Comparison of ENCODE assay signal across 26 cellular contexts in genomic region chr16:1620391-1620790, GRCh38. TPM values are rescaled to one million over a fixed set of nuclear protein-coding genes. Genes with fewer than 3 reads are reported as not detected.
DNase-seq lines count a peak whose midpoint lies in the region; ATAC-seq and TF ChIP-seq lines count a peak whose summit lies in the region.
"Had no signal": no experiment of that assay in that cellular context is flagged by ENCODE, and none has a peak within 500 bp of the region (broad histone marks: within the 10 kb centered on the region; RNA-seq: fewer than 3 reads in every experiment).

No MANE protein-coding gene starts in this region.

- H3K36me3 Mint-ChIP-seq in activated naive CD8-positive, alpha-beta T cell treated with anti-CD3 and anti-CD28 coated beads, Interleukin-2, amount 10 ng/mL, durations not matched to agents 7 days and 5 days = peaks cover 8% of the 10 kb centered on the region
- peaks cover 21% of the 10 kb centered on the region for H3K36me3 Mint-ChIP-seq in activated naive CD8-positive, alpha-beta T cell treated with anti-CD3 and anti-CD28 coated beads for 36 hours
- H3K36me3 Mint-ChIP-seq in activated T-helper 17 cell treated with anti-CD3 and anti-CD28 coated beads, Interleukin-2, amount 50 U/mL, for 72 hours (ENCODE audit: low read depth) = peaks cover 75% of the 10 kb centered on the region

- H3K27me3 Mint-ChIP-seq in activated naive CD8-positive, alpha-beta T cell treated with anti-CD3 and anti-CD28 coated beads, Interleukin-2, amount 10 ng/mL, durations not matched to agents 7 days and 5 days = no peaks in the 10 kb centered on the region
- H3K27me3 Mint-ChIP-seq in activated naive CD8-positive, alpha-beta T cell treated with anti-CD3 and anti-CD28 coated beads for 36 hours = peaks cover under 1% of the 10 kb centered on the region
- no peaks in the 10 kb centered on the region for H3K27me3 Mint-ChIP-seq in activated T-helper 17 cell treated with anti-CD3 and anti-CD28 coated beads, Interleukin-2, amount 50 U/mL, for 72 hours
- H3K27me3 Mint-ChIP-seq: activated naive CD8-positive, alpha-beta T cell; naive B cell had no signal

- no peak overlapping the region for H3K27ac ChIP-seq in tibial artery
- H3K27ac ChIP-seq: gastroesophageal sphincter, left ventricle myocardium inferior, ovary had no signal

- peaks cover 20% of the 10 kb centered on the region for H3K4me1 Mint-ChIP-seq in activated naive CD8-positive, alpha-beta T cell treated with anti-CD3 and anti-CD28 coated beads, Interleukin-2, amount 10 ng/mL, durations not matched to agents 7 days and 5 days
- H3K4me1 Mint-ChIP-seq in activated naive CD8-positive, alpha-beta T cell treated with anti-CD3 and anti-CD28 coated beads for 36 hours = peaks cover 16% of the 10 kb centered on the region
- H3K4me1 Mint-ChIP-seq in activated T-helper 17 cell treated with anti-CD3 and anti-CD28 coated beads, Interleukin-2, amount 50 U/mL, for 72 hours = peaks cover 33% of the 10 kb centered on the region

- no peak for TF ChIP-seq CTCF in tibial artery (IDR thresholded peaks at IDR 0.05)

- POLR2A ChIA-PET in activated naive CD8-positive, alpha-beta T cell treated with anti-CD3 and anti-CD28 coated beads, Interleukin-2, amount 10 ng/mL, durations not matched to agents 7 days and 5 days (lab: Charles Lee) = no interaction called here

- peaks cover 11 to 66% (median 11%) of the 10 kb centered on the region in 3 donors for H3K36me3 ChIP-seq in tibial artery
- H3K36me3 ChIP-seq: ovary had no signal

- H3K9me3 Mint-ChIP-seq in activated naive CD8-positive, alpha-beta T cell treated with anti-CD3 and anti-CD28 coated beads, Interleukin-2, amount 10 ng/mL, durations not matched to agents 7 days and 5 days = no peaks in the 10 kb centered on the region
- H3K9me3 Mint-ChIP-seq in activated naive CD8-positive, alpha-beta T cell treated with anti-CD3 and anti-CD28 coated beads for 36 hours = no peaks in the 10 kb centered on the region
- no peaks in the 10 kb centered on the region for H3K9me3 Mint-ChIP-seq in activated T-helper 17 cell treated with anti-CD3 and anti-CD28 coated beads, Interleukin-2, amount 50 U/mL, for 72 hours
- H3K9me3 Mint-ChIP-seq: central memory CD8-positive, alpha-beta T cell; naive B cell; WTC11 had no signal

- H3K9me3 ChIP-seq in tibial artery = no peaks in the 10 kb centered on the region
- H3K9me3 ChIP-seq: gastroesophageal sphincter, left ventricle myocardium inferior, ovary had no signal

- intact Hi-C loops in tibial artery (cut with DNase I; ENCODE audit: low total_unique reads) = no loop called here

- no peaks in the 10 kb centered on the region for H3K27me3 ChIP-seq in tibial artery
- H3K27me3 ChIP-seq: gastroesophageal sphincter, ovary had no signal

- no peak for ATAC-seq in activated naive CD8-positive, alpha-beta T cell treated with anti-CD3 and anti-CD28 coated beads, Interleukin-2, amount 10 ng/mL, durations not matched to agents 7 days and 5 days (ENCODE audit: low read depth)
- ATAC-seq in activated T-helper 17 cell treated with anti-CD3 and anti-CD28 coated beads, Interleukin-2, amount 50 U/mL, for 72 hours (replicated peaks) = peak; percentile 97
- peak; percentile 68 for ATAC-seq in stimulated activated naive CD8-positive, alpha-beta T cell treated with anti-CD3 and anti-CD28 coated beads, Interleukin-15, Interleukin-2, amounts not matched to agents 100 U/mL and 50 U/mL, for 24 hours
- no peak for ATAC-seq in GM21717 (IDR thresholded peaks at IDR 0.05; ENCODE audit: unreplicated experiment)
- ATAC-seq: gastroesophageal sphincter, Right ventricle myocardium inferior, WTC11 had no signal

- H3K4me3 ChIP-seq in tibial artery = no peak overlapping the region
- H3K4me3 ChIP-seq: gastroesophageal sphincter, left ventricle myocardium inferior, ovary, smooth muscle cell had no signal

- H3K4me1 ChIP-seq in tibial artery = peaks cover 0 to 24% (median 6%) of the 10 kb centered on the region in 4 donors

- no peak for DNase-seq in activated naive CD8-positive, alpha-beta T cell treated with anti-CD3 and anti-CD28 coated beads, Interleukin-2, amount 10 ng/mL, durations not matched to agents 7 days and 5 days
- DNase-seq in activated naive CD8-positive, alpha-beta T cell treated with anti-CD3 and anti-CD28 coated beads for 36 hours = no peak
- DNase-seq in GM19238 (ENCODE audit: insufficient read length, low spot score) (peak; percentile 47), NCI-H2171 (lab: John Stamatoyannopoulos, UW) (no peak), tibial artery (no peak)
- DNase-seq in stimulated activated naive CD8-positive, alpha-beta T cell treated with anti-CD3 and anti-CD28 coated beads, Interleukin-15, Interleukin-2, amounts not matched to agents 100 U/mL and 50 U/mL, for 24 hours = no peak
- DNase-seq: C1 segment of cervical spinal cord; Calu3; dermis blood vessel endothelial cell; hippocampal formation; left ventricle myocardium inferior; MM.1S; naive B cell; NCI-H1436 treated with DMSO at 0.1 percent for 48 hours; OCI-M1; ovary; stimulated activated CD4-positive, alpha-beta T cell treated with anti-CD3 and anti-CD28 coated beads, Interleukin-2, amount 100 ng/mL, for 48 hours; stimulated activated naive CD4-positive, alpha-beta T cell had no signal

- H3K4me3 Mint-ChIP-seq in activated naive CD8-positive, alpha-beta T cell treated with anti-CD3 and anti-CD28 coated beads, Interleukin-2, amount 10 ng/mL, durations not matched to agents 7 days and 5 days = no peak overlapping the region
- no peak overlapping the region for H3K4me3 Mint-ChIP-seq in activated naive CD8-positive, alpha-beta T cell treated with anti-CD3 and anti-CD28 coated beads for 36 hours
- H3K4me3 Mint-ChIP-seq in activated T-helper 17 cell treated with anti-CD3 and anti-CD28 coated beads, Interleukin-2, amount 50 U/mL, for 72 hours = peak overlapping the region; percentile 11
- H3K4me3 Mint-ChIP-seq: activated naive CD8-positive, alpha-beta T cell; central memory CD8-positive, alpha-beta T cell; naive B cell; WTC11 had no signal

- peak overlapping the region; percentile 6 for H3K27ac Mint-ChIP-seq in activated naive CD8-positive, alpha-beta T cell treated with anti-CD3 and anti-CD28 coated beads, Interleukin-2, amount 10 ng/mL, durations not matched to agents 7 days and 5 days
- H3K27ac Mint-ChIP-seq in activated naive CD8-positive, alpha-beta T cell treated with anti-CD3 and anti-CD28 coated beads for 36 hours = no peak overlapping the region
- H3K27ac Mint-ChIP-seq in activated T-helper 17 cell treated with anti-CD3 and anti-CD28 coated beads, Interleukin-2, amount 50 U/mL, for 72 hours = peak overlapping the region; percentile 77
- H3K27ac Mint-ChIP-seq: activated naive CD8-positive, alpha-beta T cell; WTC11 had no signal

RNA-seq across cellular contexts. Expression of gene CRAMP1, which starts 8.2 kb away (rescaled TPM):
- 10 to 100 TPM; 25.2 to 27.8 TPM for total RNA-seq in activated naive CD8-positive, alpha-beta T cell treated with anti-CD3 and anti-CD28 coated beads, Interleukin-2, amount 10 ng/mL, durations not matched to agents 7 days and 5 days
- total RNA-seq in activated naive CD8-positive, alpha-beta T cell treated with anti-CD3 and anti-CD28 coated beads for 36 hours = 10 to 100 TPM; 14.4 to 17.0 TPM
- 10 to 100 TPM; 12.0 to 20.6 TPM for total RNA-seq in activated T-helper 17 cell treated with anti-CD3 and anti-CD28 coated beads, Interleukin-2, amount 50 U/mL, for 72 hours

RNA-seq across cellular contexts. Expression of gene IFT140, which starts 8.5 kb away (rescaled TPM):
- total RNA-seq in activated naive CD8-positive, alpha-beta T cell treated with anti-CD3 and anti-CD28 coated beads, Interleukin-2, amount 10 ng/mL, durations not matched to agents 7 days and 5 days = 10 to 100 TPM; 11.7 to 12.8 TPM
- total RNA-seq in activated naive CD8-positive, alpha-beta T cell treated with anti-CD3 and anti-CD28 coated beads for 36 hours = 1 to 10 TPM; 7.1 to 9.5 TPM
- 10 to 100 TPM; 11.9 to 19.9 TPM for total RNA-seq in activated T-helper 17 cell treated with anti-CD3 and anti-CD28 coated beads, Interleukin-2, amount 50 U/mL, for 72 hours

RNA-seq across cellular contexts. Expression of gene JPT2, which starts 57.7 kb away (rescaled TPM):
- total RNA-seq in activated naive CD8-positive, alpha-beta T cell treated with anti-CD3 and anti-CD28 coated beads, Interleukin-2, amount 10 ng/mL, durations not matched to agents 7 days and 5 days = 10 to 100 TPM; 44.7 to 45.1 TPM
- 10 to 100 TPM; 91.4 to 96.2 TPM for total RNA-seq in activated naive CD8-positive, alpha-beta T cell treated with anti-CD3 and anti-CD28 coated beads for 36 hours
- total RNA-seq in activated T-helper 17 cell treated with anti-CD3 and anti-CD28 coated beads, Interleukin-2, amount 50 U/mL, for 72 hours = 10 to 100 TPM; 55.9 to 85.1 TPM

Comparison
In these comparisons a context has a peak if more than half of its experiments do, and no peak if none do; other contexts are left out.
1. ATAC-seq: peak in activated T-helper 17 cell treated with anti-CD3 and anti-CD28 coated beads, Interleukin-2, amount 50 U/mL, for 72 hours (single experiment) and stimulated activated naive CD8-positive, alpha-beta T cell treated with anti-CD3 and anti-CD28 coated beads, Interleukin-15, Interleukin-2, amounts not matched to agents 100 U/mL and 50 U/mL, for 24 hours (single experiment); none in activated naive CD8-positive, alpha-beta T cell treated with anti-CD3 and anti-CD28 coated beads, Interleukin-2, amount 10 ng/mL, durations not matched to agents 7 days and 5 days (single experiment) and GM21717 (single experiment).